In the genomic region with DNA sequence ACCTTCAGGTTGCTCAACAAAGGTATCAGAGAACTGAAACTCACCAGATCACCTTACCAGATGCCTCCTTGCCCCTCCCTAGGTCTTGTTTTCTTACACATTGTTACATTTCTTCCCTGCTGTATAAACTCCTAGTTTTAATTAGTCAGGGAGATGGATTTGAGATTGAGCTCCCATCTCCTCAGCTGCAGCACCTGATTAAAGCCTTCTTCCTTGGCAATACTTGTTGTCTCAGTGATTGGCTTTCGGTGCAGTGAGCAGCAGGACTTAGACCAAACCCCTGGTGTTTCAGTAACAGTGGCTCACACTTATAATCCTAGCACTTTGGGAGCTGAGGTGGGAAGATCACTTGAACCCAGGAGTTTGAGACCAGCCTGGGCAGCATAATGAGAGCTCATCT, we compare ENCODE assay signal across 37 cellular contexts. TPM values are rescaled to one million over a fixed set of nuclear protein-coding genes. Genes with fewer than 3 reads are reported as not detected.
DNase-seq lines count a peak whose midpoint lies in the region; ATAC-seq, FAIRE-seq and TF ChIP-seq lines count a peak whose summit lies in the region.
"Had no signal": no experiment of that assay in that cellular context is flagged by ENCODE, and none has a peak within 500 bp of the region (broad histone marks: within the 10 kb centered on the region; RNA-seq: fewer than 3 reads in every experiment).

No MANE protein-coding gene starts in this region.

- H3K27me3 ChIP-seq in HepG2 (ENCODE audit: control insufficient read depth in 1 of 2, insufficient read depth in 2 of 2, low read length in 2 of 2) (peaks cover 0 to 3% of the 10 kb centered on the region in 2 experiments; a peak in 1 of 5 replicates), right lobe of liver (no peaks in the 10 kb centered on the region), K562 (ENCODE audit: control insufficient read depth in 2 of 2, insufficient read depth in 2 of 2, low read length in 2 of 2) (no peaks in the 10 kb centered on the region; a peak in 1 of 5 replicates)
- H3K27me3 ChIP-seq: BE2C; BLaER1; BLaER1 treated with 17β-estradiol and CSF1 and Interleukin-3, amounts not matched to agents 10 nM and 100 nM had no signal

- no peak for TF ChIP-seq POLR2A in HepG2 (IDR thresholded peaks at IDR 0.05; ENCODE audit: insufficient read depth in 1 of 2, low read depth in 2 of 2, low read length in 2 of 2)
- TF ChIP-seq POLR2A in right lobe of liver (IDR thresholded peaks at IDR 0.05): no peak
- no peak for TF ChIP-seq POLR2A in K562 (conservative IDR thresholded peaks at IDR 0.05)

- H3K79me2 ChIP-seq in HepG2 (ENCODE audit: insufficient read depth, low read length) (no peaks in the 10 kb centered on the region), K562 (ENCODE audit: control insufficient read depth, insufficient read depth, low read length) (no peaks in the 10 kb centered on the region)

- TF ChIP-seq EP300 in HepG2 (IDR thresholded peaks at IDR 0.05; ENCODE audit: low read depth in 2 of 2, low read length in 2 of 2) (no peak), HepG2 (CRISPR knock-in tag; IDR thresholded peaks at IDR 0.05; ENCODE audit: borderline replicate concordance) (no peak), K562 (IDR thresholded peaks at IDR 0.05; ENCODE audit: low read length) (no peak)

- no peak for TF ChIP-seq RAD21 in HepG2 (CRISPR knock-in tag; IDR thresholded peaks at IDR 0.05)
- TF ChIP-seq RAD21 in K562 (CRISPR knock-in tag; conservative IDR thresholded peaks at IDR 0.05 in 1 of 2, IDR thresholded peaks at IDR 0.05 in 1 of 2): no peak

- intact Hi-C loops in HepG2 (cut with micrococcal nuclease; ENCODE audit: unreplicated experiment) (no loop called here), right lobe of liver (cut with DNase I) (no loop called here), K562 (cut with micrococcal nuclease) (no loop called here)

- TF ChIP-seq CTCF in HepG2 (CRISPR knock-in tag; IDR thresholded peaks at IDR 0.05) (no peak), right lobe of liver (IDR thresholded peaks at IDR 0.05) (no peak), HEK293 (tag by site-specific recombination; IDR thresholded peaks at IDR 0.05) (no peak), K562 (IDR thresholded peaks at IDR 0.05 in 2 of 3, conservative IDR thresholded peaks at IDR 0.05 in 1 of 3; ENCODE audit: insufficient read depth in 2 of 3, low read depth in 1 of 3, low read length in 3 of 3) (no peak)

- BruUV-seq in HepG2 (replicated peaks; lab: Mats Ljungman, UMichigan) (no TSS peak), K562 (replicated peaks; lab: Mats Ljungman, UMichigan) (no TSS peak)

- WGBS in HepG2 (ENCODE audit: low lambda C conversion rate): 70% methylated on average over 1 of the region's 1 CpG
- 100% methylated on average over 1 of the region's 1 CpG for WGBS in right lobe of liver (ENCODE audit: insufficient coverage, low coverage, low lambda C conversion rate, missing lambda C conversion rate)
- WGBS in K562 (ENCODE audit: insufficient coverage, low coverage, missing lambda C conversion rate): 0% methylated on average over 1 of the region's 1 CpG

- no peak overlapping the region for H3K4me3 ChIP-seq in HepG2 (replicated peaks in 1 of 3; ENCODE audit: insufficient read depth in 1 of 3, low read depth in 2 of 3, low read length in 3 of 3)
- no peak overlapping the region for H3K4me3 ChIP-seq in right lobe of liver
- no peak overlapping the region for H3K4me3 ChIP-seq in HEK293 (ENCODE audit: low read depth, low read length)
- no peak overlapping the region for H3K4me3 ChIP-seq in K562
- H3K4me3 ChIP-seq: A549; BLaER1; BLaER1 treated with 17β-estradiol and CSF1 and Interleukin-3, amounts not matched to agents 10 nM and 100 nM had no signal

- no peak overlapping the region for H3K9ac ChIP-seq in HepG2 (ENCODE audit: insufficient read depth, low read depth, low read length)
- H3K9ac ChIP-seq in K562 (ENCODE audit: insufficient read depth in 1 of 2, low read depth in 2 of 2, low read length in 2 of 2): no peak overlapping the region
- H3K9ac ChIP-seq: BLaER1; BLaER1 treated with 17β-estradiol and CSF1 and Interleukin-3, amounts not matched to agents 10 nM and 100 nM had no signal

- H3K9me3 ChIP-seq in HepG2 (ENCODE audit: low read length) (peaks cover 8% of the 10 kb centered on the region), right lobe of liver (no peaks in the 10 kb centered on the region), HEK293 (ENCODE audit: control insufficient read depth, insufficient read depth, low read depth, low read length) (no peaks in the 10 kb centered on the region), K562 (replicated peaks; ENCODE audit: control insufficient read depth, insufficient read depth, low read depth, low read length) (no peaks in the 10 kb centered on the region)
- H3K9me3 ChIP-seq: A549, BE2C had no signal

- H3K27ac ChIP-seq in HepG2 (ENCODE audit: extremely low read length, insufficient read depth, low read length) (no peak overlapping the region), right lobe of liver (no peak overlapping the region), HEK293 (ENCODE audit: extremely low read depth, low read depth, low read length) (no peak overlapping the region), K562 (ENCODE audit: extremely low read depth, low read depth, low read length) (no peak overlapping the region)
- H3K27ac ChIP-seq: 22Rv1; A549; BLaER1; BLaER1 treated with 17β-estradiol and CSF1 and Interleukin-3, amounts not matched to agents 10 nM and 100 nM; C4-2B had no signal

- FAIRE-seq in HepG2 (lab: Jason Lieb, UNC): no peak
- FAIRE-seq in K562 (lab: Jason Lieb, UNC): no peak
- FAIRE-seq: A204.1, A549, D721Med had no signal

- ATAC-seq in HepG2 (no peak), right lobe of liver (no peak), K562 (no peak), GM18873 (IDR thresholded peaks at IDR 0.05; ENCODE audit: low FRiP score, unreplicated experiment) (no peak), GM19452 (IDR thresholded peaks at IDR 0.05; ENCODE audit: unreplicated experiment) (no peak)
- ATAC-seq: A549; CD8-positive, alpha-beta T cell had no signal

- no peaks in the 10 kb centered on the region for H3K36me3 ChIP-seq in HepG2 (replicated peaks in 1 of 2; ENCODE audit: control insufficient read depth in 1 of 2, insufficient read depth in 2 of 2, low read length in 2 of 2)
- no peaks in the 10 kb centered on the region for H3K36me3 ChIP-seq in right lobe of liver
- no peaks in the 10 kb centered on the region for H3K36me3 ChIP-seq in HEK293 (ENCODE audit: control insufficient read depth in 2 of 2, insufficient read depth in 1 of 2, low read length in 2 of 2)
- H3K36me3 ChIP-seq in K562 (ENCODE audit: control insufficient read depth, insufficient read depth, low read length): no peaks in the 10 kb centered on the region
- H3K36me3 ChIP-seq: BE2C; BLaER1; BLaER1 treated with 17β-estradiol and CSF1 and Interleukin-3, amounts not matched to agents 10 nM and 100 nM had no signal

- H3K4me2 ChIP-seq in HepG2 (ENCODE audit: low read depth, low read length) (no peak overlapping the region), K562 (ENCODE audit: insufficient read depth, low read length) (no peak overlapping the region)
- H3K4me2 ChIP-seq: A549, BLaER1 had no signal

- in situ Hi-C loops in HepG2 (cut with HindIII; ENCODE audit: extremely low pct_ligation_motif_present, low pct_unique_long_range_greater_than_20kb): loop anchor here (25.0 kb wide), 1 partner anchor 574 kb away; the partner anchor contains the start of gene MEPE
- in situ Hi-C loops in K562 (cut with MboI): loop anchor here (10.0 kb wide), 1 partner anchor 582 kb away; no protein-coding TSS in a partner anchor

- H2AFZ ChIP-seq in HepG2 (ENCODE audit: low read length) (no peak overlapping the region), K562 (ENCODE audit: low read depth, low read length) (no peak overlapping the region)

- POLR2A ChIA-PET in HepG2 (lab: Yijun Ruan, JAX) (no interaction called here), HEK293 (lab: Yijun Ruan, JAX) (no interaction called here), K562 (lab: Yijun Ruan, JAX) (interaction anchor here (0.6 kb wide), 1 partner anchor 128 kb away, joined by 3 read pairs; the partner anchor contains the start of gene HSD17B11)

- DNase-seq in HepG2 (ENCODE audit: low spot score) (no peak), right lobe of liver (no peak), K562 (ENCODE audit: extremely low read depth in 1 of 4, low spot score in 3 of 4) (no peak)
- DNase-seq: 8988T; ACHN; AML-193; BE2C; C1 segment of cervical spinal cord; Caco-2; Calu3; CD4-positive, alpha-beta memory T cell; CD4-positive, alpha-beta T cell; CD4-positive, CD25-positive, alpha-beta regulatory T cell; CD8-positive, alpha-beta memory T cell; CD8-positive, alpha-beta T cell; COR-L47; DMS 273 treated with DMSO at 0.1 percent for 48 hours; DMS153; DMS53; DMS79; DMS79 treated with DMSO at 0.1 percent for 48 hours; DND-41; EL had no signal

- CTCF ChIA-PET in HepG2 (lab: Yijun Ruan, JAX; ENCODE audit: low intra/inter-chr PET ratio, low total read pairs): no interaction called here
- CTCF ChIA-PET in HEK293 (lab: Yijun Ruan, JAX): interaction anchor here (2.1 kb wide), 1 partner anchor 112 kb away, joined by 4 read pairs; no protein-coding TSS in a partner anchor
- CTCF ChIA-PET in K562 (lab: Yijun Ruan, JAX; ENCODE audit: low intra/inter-chr PET ratio): no interaction called here

- H4K20me1 ChIP-seq in HepG2 (ENCODE audit: insufficient read depth, low read length): no peaks in the 10 kb centered on the region
- H4K20me1 ChIP-seq in K562 (replicated peaks; ENCODE audit: control insufficient read depth, insufficient read depth, low read length): no peaks in the 10 kb centered on the region
- H4K20me1 ChIP-seq: BLaER1; BLaER1 treated with 17β-estradiol and CSF1 and Interleukin-3, amounts not matched to agents 10 nM and 100 nM had no signal

- H3K4me1 ChIP-seq in HepG2 (ENCODE audit: insufficient read depth, low read length) (no peaks in the 10 kb centered on the region), right lobe of liver (no peaks in the 10 kb centered on the region), HEK293 (ENCODE audit: control insufficient read depth, insufficient read depth, low read length) (no peaks in the 10 kb centered on the region), K562 (replicated peaks in 1 of 2; ENCODE audit: control insufficient read depth in 2 of 2, insufficient read depth in 2 of 2, low read length in 2 of 2) (no peaks in the 10 kb centered on the region)
- H3K4me1 ChIP-seq: A549, BE2C, Caco-2 had no signal

- no peaks in the 10 kb centered on the region for H3K9me1 ChIP-seq in K562 (ENCODE audit: control insufficient read depth, insufficient read depth, low read length)

RNA-seq across cellular contexts. Expression of gene KLHL8, which starts 42.5 kb away (rescaled TPM):
- total RNA-seq in HepG2 (2016; rRNA removed; fragmentation: Illumina TruSeq; extraction: Trizol) (11.7 and 18.4 TPM in 2 replicates), right lobe of liver (1 to 10 TPM; 5.5 to 9.6 (median 7.2) TPM), K562 (2014; rRNA removed) (9.7 and 15.0 TPM in 2 replicates), K562 (2014; rRNA removed; fragmentation: Illumina TruSeq; extraction: Trizol) (25.3 and 29.2 TPM in 2 replicates), K562 (2015; rRNA removed; fragmentation: Illumina TruSeq; extraction: Trizol) (21.8 and 23.0 TPM in 2 replicates), K562 (2021) (16.8 and 18.2 TPM in 2 replicates)
- 29.5 and 30.8 TPM in 2 replicates for total RNA-seq in HepG2 (2016; cell fraction: cytosol; rRNA removed; fragmentation: Illumina TruSeq; extraction: Trizol; ENCODE audit: low read depth)
- total RNA-seq in HepG2 (2016; cell fraction: insoluble cytoplasmic fraction; rRNA removed; fragmentation: Illumina TruSeq; extraction: Trizol): 12.4 and 16.0 TPM in 2 replicates
- 21.3 and 27.0 TPM in 2 replicates for total RNA-seq in HepG2 (2016; cell fraction: membrane; rRNA removed; fragmentation: Illumina TruSeq; extraction: Trizol)
- total RNA-seq in HepG2 (2016; cell fraction: nucleus; rRNA removed; fragmentation: Illumina TruSeq; extraction: Trizol): 10.2 and 11.7 TPM in 2 replicates
- polyA plus RNA-seq in HepG2 (2011; rRNA removed) (2.6 and 2.8 TPM in 2 replicates), K562 (2011; rRNA removed) (10.6 and 15.7 TPM in 2 replicates), K562 (2014; fragmentation: Illumina TruSeq; extraction: Trizol) (18.7 and 20.4 TPM in 2 replicates), K562 (2014; fragmentation: Nextera tagmentation; extraction: Ambion mirVana) (10 to 100 TPM in 1 of 2 experiments, 1 to 10 TPM in 1; 8.7 to 10.5 TPM), K562 (2014; rRNA removed) (13.0 and 13.2 TPM in 2 replicates)
- 1.7 and 3.5 TPM in 2 replicates for polyA plus RNA-seq in HepG2 (2011; cell fraction: cytosol; rRNA removed)
- polyA plus RNA-seq in HepG2 (2011; cell fraction: nucleus; rRNA removed): 1.6 TPM in 2 replicates
- 7.8 and 8.3 TPM in 2 replicates for polyA plus RNA-seq in HepG2 (2012)
- polyA plus RNA-seq in HepG2 (2016; cell fraction: cytosol; fragmentation: Illumina TruSeq; extraction: Trizol; ENCODE audit: low read depth): 0.57 and 0.74 TPM in 2 replicates
- polyA plus RNA-seq in HepG2 (2016; cell fraction: insoluble cytoplasmic fraction; fragmentation: Illumina TruSeq; extraction: Trizol; ENCODE audit: low read depth): 13.1 and 14.9 TPM in 2 replicates
- polyA plus RNA-seq in HepG2 (2016; cell fraction: membrane; fragmentation: Illumina TruSeq; extraction: Trizol; ENCODE audit: low read depth): 2.8 and 3.1 TPM in 2 replicates
- polyA plus RNA-seq in HepG2 (2016; cell fraction: nucleus; fragmentation: Illumina TruSeq; extraction: Trizol; ENCODE audit: insufficient read depth, low read depth): 6.6 and 6.7 TPM in 2 replicates
- polyA minus RNA-seq in HepG2 (2011; rRNA and poly(A)+ RNA removed; ENCODE audit: low replicate concordance): 6.6 and 12.6 TPM in 2 replicates
- 8.1 and 10.3 TPM in 2 replicates for polyA minus RNA-seq in HepG2 (2011; cell fraction: cytosol; rRNA and poly(A)+ RNA removed)
- 12.7 and 12.9 TPM in 2 replicates for polyA minus RNA-seq in HepG2 (2011; cell fraction: nucleus; rRNA and poly(A)+ RNA removed)
- 12.2 and 27.8 TPM in 2 replicates for total RNA-seq in K562 (2011; cell fraction: chromatin; rRNA removed; ENCODE audit: low replicate concordance)
- total RNA-seq in K562 (2011; cell fraction: nucleolus; rRNA removed): 8.3 TPM in 2 replicates
- total RNA-seq in K562 (2011; cell fraction: nucleoplasm; rRNA removed): 12.0 and 23.4 TPM in 2 replicates
- 3.0 and 8.9 TPM in 2 replicates for polyA plus RNA-seq in K562 (2011; cell fraction: cytosol; rRNA removed)
- polyA plus RNA-seq in K562 (2011; cell fraction: nucleus; rRNA removed): 3.3 and 3.6 TPM in 2 replicates
- polyA plus RNA-seq in K562 (2012): 8.6 and 16.8 TPM in 2 replicates
- 90.7 and 108 TPM in 2 replicates for polyA minus RNA-seq in K562 (2011; rRNA and poly(A)+ RNA removed)
- polyA minus RNA-seq in K562 (2011; cell fraction: cytosol; rRNA and poly(A)+ RNA removed): 18.0 and 24.5 TPM in 2 replicates
- polyA minus RNA-seq in K562 (2011; cell fraction: nucleus; rRNA and poly(A)+ RNA removed): 12.4 and 17.0 TPM in 2 replicates

RNA-seq across cellular contexts. Expression of gene HSD17B13, which starts 59.8 kb away (rescaled TPM):
- total RNA-seq in HepG2 (2016; rRNA removed; fragmentation: Illumina TruSeq; extraction: Trizol) (0.04 TPM in 1 of 2 replicates, not detected in the other), right lobe of liver (100 to 1,000 TPM in 2 of 6 experiments, 10 to 100 TPM in 4; 27.1 to 181 (median 65.3) TPM), K562 (2014; rRNA removed) (0.05 and 0.08 TPM in 2 replicates), K562 (2014; rRNA removed; fragmentation: Illumina TruSeq; extraction: Trizol) (0.29 and 0.35 TPM in 2 replicates), K562 (2015; rRNA removed; fragmentation: Illumina TruSeq; extraction: Trizol) (0.15 and 0.29 TPM in 2 replicates), K562 (2021) (0.18 and 0.20 TPM in 2 replicates)
- not detected in 2 replicates for total RNA-seq in HepG2 (2016; cell fraction: cytosol; rRNA removed; fragmentation: Illumina TruSeq; extraction: Trizol; ENCODE audit: low read depth)
- 0.07 and 0.11 TPM in 2 replicates for total RNA-seq in HepG2 (2016; cell fraction: insoluble cytoplasmic fraction; rRNA removed; fragmentation: Illumina TruSeq; extraction: Trizol)
- total RNA-seq in HepG2 (2016; cell fraction: membrane; rRNA removed; fragmentation: Illumina TruSeq; extraction: Trizol): not detected in 2 replicates
- total RNA-seq in HepG2 (2016; cell fraction: nucleus; rRNA removed; fragmentation: Illumina TruSeq; extraction: Trizol): 0.16 and 0.34 TPM in 2 replicates
- polyA plus RNA-seq in HepG2 (2011; rRNA removed) (0.15 and 0.27 TPM in 2 replicates), K562 (2011; rRNA removed) (0.36 and 0.57 TPM in 2 replicates), K562 (2014; fragmentation: Illumina TruSeq; extraction: Trizol) (0.14 and 0.31 TPM in 2 replicates), K562 (2014; fragmentation: Nextera tagmentation; extraction: Ambion mirVana) (under 1 TPM; 0.10 to 0.14 TPM), K562 (2014; rRNA removed) (0.22 and 0.33 TPM in 2 replicates)
- polyA plus RNA-seq in HepG2 (2011; cell fraction: cytosol; rRNA removed): 0.13 TPM in 2 replicates
- 0.32 and 0.40 TPM in 2 replicates for polyA plus RNA-seq in HepG2 (2011; cell fraction: nucleus; rRNA removed)
- polyA plus RNA-seq in HepG2 (2012): 0.59 and 1.4 TPM in 2 replicates
- polyA plus RNA-seq in HepG2 (2016; cell fraction: cytosol; fragmentation: Illumina TruSeq; extraction: Trizol; ENCODE audit: low read depth): 0.06 TPM in 1 of 2 replicates, not detected in the other
- polyA plus RNA-seq in HepG2 (2016; cell fraction: insoluble cytoplasmic fraction; fragmentation: Illumina TruSeq; extraction: Trizol; ENCODE audit: low read depth): not detected in 2 replicates
- not detected in 2 replicates for polyA plus RNA-seq in HepG2 (2016; cell fraction: membrane; fragmentation: Illumina TruSeq; extraction: Trizol; ENCODE audit: low read depth)
- 0.53 and 0.68 TPM in 2 replicates for polyA plus RNA-seq in HepG2 (2016; cell fraction: nucleus; fragmentation: Illumina TruSeq; extraction: Trizol; ENCODE audit: insufficient read depth, low read depth)
- 0.07 TPM in 1 of 2 replicates, not detected in the other for polyA minus RNA-seq in HepG2 (2011; rRNA and poly(A)+ RNA removed; ENCODE audit: low replicate concordance)
- polyA minus RNA-seq in HepG2 (2011; cell fraction: cytosol; rRNA and poly(A)+ RNA removed): not detected in 2 replicates
- polyA minus RNA-seq in HepG2 (2011; cell fraction: nucleus; rRNA and poly(A)+ RNA removed): 0.37 and 0.52 TPM in 2 replicates
- 0.30 and 0.99 TPM in 2 replicates for total RNA-seq in K562 (2011; cell fraction: chromatin; rRNA removed; ENCODE audit: low replicate concordance)
- total RNA-seq in K562 (2011; cell fraction: nucleolus; rRNA removed): 0.17 and 0.26 TPM in 2 replicates
- 0.73 and 0.76 TPM in 2 replicates for total RNA-seq in K562 (2011; cell fraction: nucleoplasm; rRNA removed)
- polyA plus RNA-seq in K562 (2011; cell fraction: cytosol; rRNA removed): 0.06 and 0.22 TPM in 2 replicates
- polyA plus RNA-seq in K562 (2011; cell fraction: nucleus; rRNA removed): 0.26 and 0.58 TPM in 2 replicates
- polyA plus RNA-seq in K562 (2012): 0.07 and 0.19 TPM in 2 replicates
- polyA minus RNA-seq in K562 (2011; rRNA and poly(A)+ RNA removed): 0.49 and 0.60 TPM in 2 replicates
- not detected in 2 replicates for polyA minus RNA-seq in K562 (2011; cell fraction: cytosol; rRNA and poly(A)+ RNA removed)
- 0.27 and 0.33 TPM in 2 replicates for polyA minus RNA-seq in K562 (2011; cell fraction: nucleus; rRNA and poly(A)+ RNA removed)
- total RNA-seq: A172, A673, Calu3, Daoy had no signal
- polyA plus RNA-seq: BJ; CD8-positive, alpha-beta memory T cell had no signal

Comparison
In these comparisons a context has a peak if more than half of its experiments do, and no peak if none do; other contexts are left out.
1. RNA of gene HSD17B13, which starts 59.8 kb away (total RNA-seq): 27.1 to 181 TPM in right lobe of liver; 0.05 to 0.99 TPM in K562 and 0.04 to 0.34 TPM in HepG2; every median in the first group is over 10 times any median in the second.
2. Of the 241 proteins assayed by ChIP-seq in both HepG2 and K562: peak only in HepG2: ZNF124; only in K562: CBX5; in both: none; in neither: 239.